In the genomic region with DNA sequence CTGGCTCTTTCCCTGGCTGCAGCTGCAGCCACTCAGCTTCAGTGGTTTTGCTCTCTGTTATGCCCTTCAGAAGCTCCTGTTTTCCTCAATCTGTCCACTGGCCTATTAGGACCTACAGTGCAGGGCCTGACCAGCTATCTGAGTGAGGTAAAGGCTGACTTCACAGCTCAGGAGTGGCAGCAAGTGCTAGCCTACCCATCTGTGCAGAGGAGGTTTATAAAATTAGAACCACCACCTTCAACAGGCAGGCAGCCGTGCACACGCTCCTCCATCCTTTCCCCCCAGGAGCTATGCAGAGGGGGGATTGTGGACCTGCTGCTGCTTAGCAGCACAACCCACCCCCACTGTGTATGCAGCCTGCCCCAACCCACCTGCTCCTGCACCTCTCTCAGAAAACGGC, we compare ENCODE assay signal across 9 cellular contexts. TPM values are rescaled to one million over a fixed set of nuclear protein-coding genes. Genes with fewer than 3 reads are reported as not detected.
DNase-seq lines count a peak whose midpoint lies in the region; ATAC-seq, FAIRE-seq and TF ChIP-seq lines count a peak whose summit lies in the region.
"Had no signal": no experiment of that assay in that cellular context is flagged by ENCODE, and none has a peak within 500 bp of the region (broad histone marks: within the 10 kb centered on the region; RNA-seq: fewer than 3 reads in every experiment).

No MANE protein-coding gene starts in this region.

- POLR2A ChIA-PET in K562 (lab: Yijun Ruan, JAX): interaction anchor here (0.6 to 1.7 kb wide), 2 partner anchors 27 to 32 kb away, joined by 4 to 5 read pairs; no protein-coding TSS in a partner anchor

- H3K4me1 ChIP-seq in K562 (replicated peaks in 1 of 2; ENCODE audit: control insufficient read depth in 2 of 2, insufficient read depth in 2 of 2, low read length in 2 of 2): peaks cover 0 to 6% of the 10 kb centered on the region in 2 experiments; a peak in 3 of 5 replicates
- H3K4me1 ChIP-seq in tibial artery: peaks cover 0 to 37% (median 30%) of the 10 kb centered on the region in 4 donors

- H3K9ac ChIP-seq in K562 (ENCODE audit: insufficient read depth in 1 of 2, low read depth in 2 of 2, low read length in 2 of 2): 0 out of 4 replicates have a peak overlapping the region, but pooled peaks of 1 of the 2 experiments have one; percentile 47

- no peak for ATAC-seq in natural killer cell
- ATAC-seq in natural killer cell treated with Interleukin-12 subunit alpha and Interleukin-12 subunit beta and Interleukin-15 and Interleukin-18, amount 100 ng/mL, for 72 hours: no peak
- ATAC-seq in K562: peak; percentile 17; the same call in 1 of the 3 replicates
- ATAC-seq in GM21447 (IDR thresholded peaks at IDR 0.05; ENCODE audit: unreplicated experiment): no peak

- peaks cover 45 to 63% of the 10 kb centered on the region in 2 donors for H3K4me1 Mint-ChIP-seq in natural killer cell
- peaks cover 43 to 53% of the 10 kb centered on the region in 2 donors for H3K4me1 Mint-ChIP-seq in natural killer cell treated with Interleukin-12 subunit alpha and Interleukin-12 subunit beta and Interleukin-15 and Interleukin-18, amount 100 ng/mL, for 72 hours (ENCODE audit: low read depth in 2 of 2)

- in situ Hi-C loops in K562 (cut with MboI): no loop called here

- TF ChIP-seq RAD21 in K562 (CRISPR knock-in tag; conservative IDR thresholded peaks at IDR 0.05 in 1 of 2, IDR thresholded peaks at IDR 0.05 in 1 of 2): no peak

- peak overlapping the region; percentile 74 to 87 for H3K27ac Mint-ChIP-seq in natural killer cell
- H3K27ac Mint-ChIP-seq in natural killer cell treated with Interleukin-12 subunit alpha and Interleukin-12 subunit beta and Interleukin-15 and Interleukin-18, amount 100 ng/mL, for 72 hours: peak overlapping the region in 1 of 2 donors; percentile 63

- intact Hi-C loops in natural killer cell (cut with micrococcal nuclease) (no loop called here), K562 (cut with micrococcal nuclease) (no loop called here), tibial artery (cut with DNase I; ENCODE audit: low total_unique reads) (no loop called here)

- no peak for TF ChIP-seq POLR2A in K562 (conservative IDR thresholded peaks at IDR 0.05)

- TF ChIP-seq CTCF in natural killer cell (IDR thresholded peaks at IDR 0.05): no peak
- TF ChIP-seq CTCF in K562 (IDR thresholded peaks at IDR 0.05 in 2 of 3, conservative IDR thresholded peaks at IDR 0.05 in 1 of 3; ENCODE audit: insufficient read depth in 2 of 3, low read depth in 1 of 3, low read length in 3 of 3): no peak
- TF ChIP-seq CTCF in tibial artery (IDR thresholded peaks at IDR 0.05): no peak

- H3K79me2 ChIP-seq in K562 (ENCODE audit: control insufficient read depth, insufficient read depth, low read length): peaks cover 41% of the 10 kb centered on the region

- no TSS peak for BruUV-seq in K562 (replicated peaks; lab: Mats Ljungman, UMichigan)

- peaks cover 84% of the 10 kb centered on the region for H3K36me3 ChIP-seq in K562 (ENCODE audit: control insufficient read depth, insufficient read depth, low read length)
- H3K36me3 ChIP-seq in tibial artery: peaks cover 41 to 87% (median 63%) of the 10 kb centered on the region in 3 donors

- TF ChIP-seq EP300 in K562 (IDR thresholded peaks at IDR 0.05; ENCODE audit: low read length): no peak

- no peak overlapping the region for H3K4me3 Mint-ChIP-seq in natural killer cell
- H3K4me3 Mint-ChIP-seq in natural killer cell treated with Interleukin-12 subunit alpha and Interleukin-12 subunit beta and Interleukin-15 and Interleukin-18, amount 100 ng/mL, for 72 hours: no peak overlapping the region

- H3K27ac ChIP-seq in K562 (ENCODE audit: extremely low read depth, low read depth, low read length): no peak overlapping the region
- peak overlapping the region; percentile 10 to 29 for H3K27ac ChIP-seq in tibial artery

- H3K27me3 ChIP-seq in K562 (ENCODE audit: control insufficient read depth in 2 of 2, insufficient read depth in 2 of 2, low read length in 2 of 2) (no peaks in the 10 kb centered on the region), tibial artery (no peaks in the 10 kb centered on the region)

- H3K4me2 ChIP-seq in K562 (ENCODE audit: insufficient read depth, low read length): no peak overlapping the region

- H4K20me1 ChIP-seq in K562 (replicated peaks; ENCODE audit: control insufficient read depth, insufficient read depth, low read length): peaks cover 19% of the 10 kb centered on the region; the same call in 1 of the 2 replicates

- CTCF ChIA-PET in K562 (lab: Yijun Ruan, JAX; ENCODE audit: low intra/inter-chr PET ratio): no interaction called here

- H3K36me3 Mint-ChIP-seq in natural killer cell: peaks cover 22% of the 10 kb centered on the region
- peaks cover 18% of the 10 kb centered on the region for H3K36me3 Mint-ChIP-seq in natural killer cell treated with Interleukin-12 subunit alpha and Interleukin-12 subunit beta and Interleukin-15 and Interleukin-18, amount 100 ng/mL, for 72 hours

- H2AFZ ChIP-seq in K562 (ENCODE audit: low read depth, low read length): no peak overlapping the region

- peaks cover 3% of the 10 kb centered on the region for H3K9me1 ChIP-seq in K562 (ENCODE audit: control insufficient read depth, insufficient read depth, low read length)

- no peaks in the 10 kb centered on the region for H3K9me3 Mint-ChIP-seq in natural killer cell
- no peaks in the 10 kb centered on the region for H3K9me3 Mint-ChIP-seq in natural killer cell treated with Interleukin-12 subunit alpha and Interleukin-12 subunit beta and Interleukin-15 and Interleukin-18, amount 100 ng/mL, for 72 hours

- 87% methylated on average over 3 of the region's 3 CpGs for WGBS in K562 (ENCODE audit: insufficient coverage, low coverage, missing lambda C conversion rate)

- no peak for FAIRE-seq in K562 (lab: Jason Lieb, UNC)

- no peaks in the 10 kb centered on the region for H3K27me3 Mint-ChIP-seq in natural killer cell (ENCODE audit: low read depth in 2 of 2)
- no peaks in the 10 kb centered on the region for H3K27me3 Mint-ChIP-seq in natural killer cell treated with Interleukin-12 subunit alpha and Interleukin-12 subunit beta and Interleukin-15 and Interleukin-18, amount 100 ng/mL, for 72 hours

- H3K4me3 ChIP-seq in K562: no peak overlapping the region
- H3K4me3 ChIP-seq in tibial artery: no peak overlapping the region

- DNase-seq in natural killer cell: no peak
- no peak for DNase-seq in natural killer cell treated with Interleukin-12 subunit alpha and Interleukin-12 subunit beta and Interleukin-15 and Interleukin-18, amount 100 ng/mL, for 72 hours (ENCODE audit: low spot score)
- DNase-seq in K562 (ENCODE audit: extremely low read depth in 1 of 4, low spot score in 3 of 4): no peak
- peak; percentile 49 for DNase-seq in iris pigment epithelial cell (ENCODE audit: low read depth)
- DNase-seq in tibial artery: no peak
- DNase-seq in DMS153 treated with DMSO at 0.1 percent for 48 hours (lab: John Stamatoyannopoulos, UW; ENCODE audit: unreplicated experiment): no peak
- DNase-seq in NCI-H2107 treated with DMSO at 0.1 percent for 48 hours (lab: John Stamatoyannopoulos, UW; ENCODE audit: unreplicated experiment): no peak
- DNase-seq: NCI-H69 had no signal

- no peaks in the 10 kb centered on the region for H3K9me3 ChIP-seq in K562 (replicated peaks; ENCODE audit: control insufficient read depth, insufficient read depth, low read depth, low read length)
- H3K9me3 ChIP-seq in tibial artery: no peaks in the 10 kb centered on the region

RNA-seq across cellular contexts. Expression of a gene that starts 8.3 kb away (rescaled TPM):
- total RNA-seq in natural killer cell (100 to 1,000 TPM; 260 to 281 (median 265) TPM), K562 (2014; rRNA removed) (48.0 and 53.6 TPM in 2 replicates), K562 (2014; rRNA removed; fragmentation: Illumina TruSeq; extraction: Trizol) (60.2 and 63.6 TPM in 2 replicates), K562 (2015; rRNA removed; fragmentation: Illumina TruSeq; extraction: Trizol) (66.2 and 68.0 TPM in 2 replicates), K562 (2021) (94.2 and 96.9 TPM in 2 replicates)
- total RNA-seq in natural killer cell treated with Interleukin-12 subunit alpha and Interleukin-12 subunit beta and Interleukin-15 and Interleukin-18, amount 100 ng/mL, for 72 hours: 100 to 1,000 TPM; 232 to 257 TPM
- 167 and 223 TPM in 2 replicates for total RNA-seq in K562 (2011; cell fraction: chromatin; rRNA removed; ENCODE audit: low replicate concordance)
- 128 and 132 TPM in 2 replicates for total RNA-seq in K562 (2011; cell fraction: nucleolus; rRNA removed)
- 127 and 128 TPM in 2 replicates for total RNA-seq in K562 (2011; cell fraction: nucleoplasm; rRNA removed)
- polyA plus RNA-seq in K562 (2011; rRNA removed) (117 and 123 TPM in 2 replicates), K562 (2014; fragmentation: Illumina TruSeq; extraction: Trizol) (67.0 and 75.9 TPM in 2 replicates), K562 (2014; fragmentation: Nextera tagmentation; extraction: Ambion mirVana) (10 to 100 TPM; 30.1 to 41.2 TPM), K562 (2014; rRNA removed) (46.3 and 51.3 TPM in 2 replicates)
- 62.0 and 83.9 TPM in 2 replicates for polyA plus RNA-seq in K562 (2011; cell fraction: cytosol; rRNA removed)
- polyA plus RNA-seq in K562 (2011; cell fraction: nucleus; rRNA removed): 176 and 229 TPM in 2 replicates
- polyA plus RNA-seq in K562 (2012): 45.6 and 52.9 TPM in 2 replicates
- polyA minus RNA-seq in K562 (2011; rRNA and poly(A)+ RNA removed): 157 and 202 TPM in 2 replicates
- 61.0 and 68.0 TPM in 2 replicates for polyA minus RNA-seq in K562 (2011; cell fraction: cytosol; rRNA and poly(A)+ RNA removed)
- 58.7 and 108 TPM in 2 replicates for polyA minus RNA-seq in K562 (2011; cell fraction: nucleus; rRNA and poly(A)+ RNA removed)

RNA-seq across cellular contexts. Expression of a gene that starts 32.1 kb away (rescaled TPM):
- total RNA-seq in natural killer cell: not detected
- total RNA-seq in natural killer cell treated with Interleukin-12 subunit alpha and Interleukin-12 subunit beta and Interleukin-15 and Interleukin-18, amount 100 ng/mL, for 72 hours: not detected
- not detected in 2 replicates for total RNA-seq in K562 (2011; cell fraction: chromatin; rRNA removed; ENCODE audit: low replicate concordance)
- total RNA-seq in K562 (2011; cell fraction: nucleolus; rRNA removed): not detected in 2 replicates
- not detected in 2 replicates for total RNA-seq in K562 (2011; cell fraction: nucleoplasm; rRNA removed)
- total RNA-seq in K562 (2014; rRNA removed): not detected in 2 replicates
- not detected in 2 replicates for total RNA-seq in K562 (2014; rRNA removed; fragmentation: Illumina TruSeq; extraction: Trizol)
- not detected in 2 replicates for total RNA-seq in K562 (2015; rRNA removed; fragmentation: Illumina TruSeq; extraction: Trizol)
- total RNA-seq in K562 (2021): not detected in 2 replicates
- polyA plus RNA-seq in K562 (2011; rRNA removed): not detected in 2 replicates
- polyA plus RNA-seq in K562 (2011; cell fraction: cytosol; rRNA removed): not detected in 2 replicates
- not detected in 2 replicates for polyA plus RNA-seq in K562 (2011; cell fraction: nucleus; rRNA removed)
- polyA plus RNA-seq in K562 (2012): 0.03 and 0.07 TPM in 2 replicates
- not detected in 2 replicates for polyA plus RNA-seq in K562 (2014; fragmentation: Illumina TruSeq; extraction: Trizol)
- under 1 TPM in 1 of 2 experiments, not detected in 1; 0.01 TPM for polyA plus RNA-seq in K562 (2014; fragmentation: Nextera tagmentation; extraction: Ambion mirVana)
- not detected in 2 replicates for polyA plus RNA-seq in K562 (2014; rRNA removed)
- not detected in 2 replicates for polyA minus RNA-seq in K562 (2011; rRNA and poly(A)+ RNA removed)
- polyA minus RNA-seq in K562 (2011; cell fraction: cytosol; rRNA and poly(A)+ RNA removed): not detected in 2 replicates
- polyA minus RNA-seq in K562 (2011; cell fraction: nucleus; rRNA and poly(A)+ RNA removed): 0.11 TPM in 1 of 2 replicates, not detected in the other

RNA-seq across cellular contexts. Expression of a gene that starts 41.2 kb away (rescaled TPM):
- total RNA-seq in natural killer cell (100 to 1,000 TPM; 100 to 137 (median 112) TPM), K562 (2014; rRNA removed) (21.6 and 25.2 TPM in 2 replicates), K562 (2014; rRNA removed; fragmentation: Illumina TruSeq; extraction: Trizol) (28.5 and 32.1 TPM in 2 replicates), K562 (2015; rRNA removed; fragmentation: Illumina TruSeq; extraction: Trizol) (31.6 and 33.2 TPM in 2 replicates), K562 (2021) (58.8 and 62.4 TPM in 2 replicates)
- 100 to 1,000 TPM in 1 of 2 donors, 10 to 100 TPM in 1; 95.2 to 123 TPM for total RNA-seq in natural killer cell treated with Interleukin-12 subunit alpha and Interleukin-12 subunit beta and Interleukin-15 and Interleukin-18, amount 100 ng/mL, for 72 hours
- 32.4 and 54.0 TPM in 2 replicates for total RNA-seq in K562 (2011; cell fraction: chromatin; rRNA removed; ENCODE audit: low replicate concordance)
- 26.2 and 28.7 TPM in 2 replicates for total RNA-seq in K562 (2011; cell fraction: nucleolus; rRNA removed)
- total RNA-seq in K562 (2011; cell fraction: nucleoplasm; rRNA removed): 24.3 and 36.3 TPM in 2 replicates
- polyA plus RNA-seq in K562 (2011; rRNA removed) (14.2 and 17.7 TPM in 2 replicates), K562 (2014; fragmentation: Illumina TruSeq; extraction: Trizol) (39.0 and 48.3 TPM in 2 replicates), K562 (2014; fragmentation: Nextera tagmentation; extraction: Ambion mirVana) (10 to 100 TPM in 1 of 2 experiments, 1 to 10 TPM in 1; 8.0 to 10.6 TPM), K562 (2014; rRNA removed) (17.9 and 27.6 TPM in 2 replicates)
- 5.4 and 7.9 TPM in 2 replicates for polyA plus RNA-seq in K562 (2011; cell fraction: cytosol; rRNA removed)
- 33.8 and 37.6 TPM in 2 replicates for polyA plus RNA-seq in K562 (2011; cell fraction: nucleus; rRNA removed)
- polyA plus RNA-seq in K562 (2012): 43.5 and 51.3 TPM in 2 replicates
- polyA minus RNA-seq in K562 (2011; rRNA and poly(A)+ RNA removed): 8.3 and 8.9 TPM in 2 replicates
- polyA minus RNA-seq in K562 (2011; cell fraction: cytosol; rRNA and poly(A)+ RNA removed): 12.8 and 15.7 TPM in 2 replicates
- polyA minus RNA-seq in K562 (2011; cell fraction: nucleus; rRNA and poly(A)+ RNA removed): 12.1 and 22.4 TPM in 2 replicates
